Comparison of ENCODE assay signal across 21 cellular contexts in genomic region chr11:2575611-2576051, GRCh38.
DNase-seq lines count a peak whose midpoint lies in the region; ATAC-seq lines count a peak whose summit lies in the region.
"Had no signal": no experiment of that assay in that cellular context is flagged by ENCODE, and none has a peak within 500 bp of the region (broad histone marks: within the 10 kb centered on the region; RNA-seq: fewer than 3 reads in every experiment).

No MANE protein-coding gene starts in this region.

- peaks cover 2 to 6% of the 10 kb centered on the region in 2 donors for H3K9me3 ChIP-seq in neuronal stem cell (replicated peaks in 1 of 2; ENCODE audit: control insufficient read depth in 2 of 2, insufficient read depth in 1 of 2, low read depth in 1 of 2, low read length in 2 of 2)
- no peaks in the 10 kb centered on the region for H3K9me3 ChIP-seq in aorta (ENCODE audit: control insufficient read depth, low read length)
- H3K9me3 ChIP-seq: neutrophil, testis had no signal

- peak overlapping the region; percentile 18 for H2AK5ac ChIP-seq in neuronal stem cell (ENCODE audit: low read depth, low read length)

- peak overlapping the region; percentile 38 for H2BK15ac ChIP-seq in neuronal stem cell (ENCODE audit: low read length)

- no peak overlapping the region for H3K4me2 ChIP-seq in neuronal stem cell (ENCODE audit: insufficient read depth, low read length, poor library complexity, severe bottlenecking)

- CTCF ChIA-PET in activated naive CD4-positive, alpha-beta T cell treated with anti-CD3 and anti-CD28 coated beads, Interleukin-2, amount 10 ng/mL, durations not matched to agents 7 days and 5 days (lab: Charles Lee): no interaction called here

- H2BK12ac ChIP-seq in neuronal stem cell (ENCODE audit: low read length): peak overlapping the region; percentile 65

- no peaks in the 10 kb centered on the region for H3K4me1 Mint-ChIP-seq in activated naive CD4-positive, alpha-beta T cell treated with anti-CD3 and anti-CD28 coated beads, Interleukin-2, amount 10 ng/mL, durations not matched to agents 7 days and 5 days
- H3K4me1 Mint-ChIP-seq: activated naive CD4-positive, alpha-beta T cell treated with anti-CD3 and anti-CD28 coated beads, Interleukin-2, amount 50 U/mL, for 24 hours had no signal

- H3K4me3 Mint-ChIP-seq in activated naive CD4-positive, alpha-beta T cell treated with anti-CD3 and anti-CD28 coated beads, Interleukin-2, amount 10 ng/mL, durations not matched to agents 7 days and 5 days: no peak overlapping the region
- H3K4me3 Mint-ChIP-seq: activated naive CD4-positive, alpha-beta T cell treated with anti-CD3 and anti-CD28 coated beads, Interleukin-2, amount 50 U/mL, for 24 hours; brain had no signal

- no peaks in the 10 kb centered on the region for H3K27me3 Mint-ChIP-seq in activated naive CD4-positive, alpha-beta T cell treated with anti-CD3 and anti-CD28 coated beads, Interleukin-2, amount 10 ng/mL, durations not matched to agents 7 days and 5 days
- H3K27me3 Mint-ChIP-seq: activated naive CD4-positive, alpha-beta T cell treated with anti-CD3 and anti-CD28 coated beads, Interleukin-2, amount 50 U/mL, for 24 hours; brain had no signal

- no peak overlapping the region for H3K23ac ChIP-seq in neuronal stem cell (ENCODE audit: low read depth, low read length, poor library complexity)

- H2AFZ ChIP-seq in neuronal stem cell (ENCODE audit: low read length): no peak overlapping the region

- H3K18ac ChIP-seq in neuronal stem cell (ENCODE audit: low read length): peak overlapping the region; percentile 90

- H2BK120ac ChIP-seq in neuronal stem cell (ENCODE audit: low read depth, low read length): no peak overlapping the region

- intact Hi-C loops in left ventricle myocardium superior (cut with micrococcal nuclease) (no loop called here), aorta (cut with DNase I) (no loop called here)

- no peaks in the 10 kb centered on the region for H3K36me3 Mint-ChIP-seq in activated naive CD4-positive, alpha-beta T cell treated with anti-CD3 and anti-CD28 coated beads, Interleukin-2, amount 10 ng/mL, durations not matched to agents 7 days and 5 days
- H3K36me3 Mint-ChIP-seq: activated naive CD4-positive, alpha-beta T cell treated with anti-CD3 and anti-CD28 coated beads, Interleukin-2, amount 50 U/mL, for 24 hours; brain had no signal

- ATAC-seq in left ventricle myocardium superior (no peak), aorta (ENCODE audit: low FRiP score) (no peak), GM19035 (IDR thresholded peaks at IDR 0.05; ENCODE audit: unreplicated experiment) (no peak), HG03378 (IDR thresholded peaks at IDR 0.05; ENCODE audit: unreplicated experiment) (no peak)
- ATAC-seq: esophagus mucosa had no signal

- H3K27me3 ChIP-seq in neuronal stem cell (ENCODE audit: control insufficient read depth in 3 of 3, insufficient read depth in 3 of 3, low read depth in 1 of 3, low read length in 3 of 3) (peaks cover 0 to 5% (median 0%) of the 10 kb centered on the region in 3 experiments), aorta (ENCODE audit: control insufficient read depth in 1 of 2, insufficient read depth in 2 of 2, low read length in 1 of 2) (no peaks in the 10 kb centered on the region)
- H3K27me3 ChIP-seq: BLaER1 treated with 17β-estradiol and CSF1 and Interleukin-3, amounts not matched to agents 10 nM and 100 nM; neutrophil; testis had no signal

- H3K36me3 ChIP-seq in neuronal stem cell (replicated peaks in 1 of 2; ENCODE audit: control insufficient read depth in 2 of 2, insufficient read depth in 2 of 2, low read length in 2 of 2): no peaks in the 10 kb centered on the region
- H3K36me3 ChIP-seq in aorta (ENCODE audit: control insufficient read depth in 1 of 2, insufficient read depth in 2 of 2, low read length in 1 of 2): no peaks in the 10 kb centered on the region

- no peaks in the 10 kb centered on the region for H3K9me3 Mint-ChIP-seq in activated naive CD4-positive, alpha-beta T cell treated with anti-CD3 and anti-CD28 coated beads, Interleukin-2, amount 10 ng/mL, durations not matched to agents 7 days and 5 days
- H3K9me3 Mint-ChIP-seq: activated naive CD4-positive, alpha-beta T cell treated with anti-CD3 and anti-CD28 coated beads, Interleukin-2, amount 50 U/mL, for 24 hours had no signal

- no peaks in the 10 kb centered on the region for H3K79me1 ChIP-seq in neuronal stem cell (ENCODE audit: low read depth, low read length)

- H4K91ac ChIP-seq in neuronal stem cell (ENCODE audit: low read depth, low read length, poor library complexity): no peak overlapping the region

- peak overlapping the region; percentile 67 for H3K9ac ChIP-seq in neuronal stem cell (ENCODE audit: low read depth, low read length, poor library complexity)

- H3K14ac ChIP-seq in neuronal stem cell (ENCODE audit: low read length): peak overlapping the region; percentile 91

- peaks cover 0 to 9% of the 10 kb centered on the region in 2 donors for H3K4me1 ChIP-seq in neuronal stem cell (ENCODE audit: control insufficient read depth in 2 of 2, insufficient read depth in 1 of 2, low read depth in 1 of 2, low read length in 2 of 2)
- H3K4me1 ChIP-seq in aorta (ENCODE audit: control insufficient read depth in 1 of 2, insufficient read depth in 2 of 2, low read length in 2 of 2): no peaks in the 10 kb centered on the region
- H3K4me1 ChIP-seq: testis had no signal

- H4K8ac ChIP-seq in neuronal stem cell (ENCODE audit: low read depth, low read length): peak overlapping the region; percentile 95

- no peak overlapping the region for H3K27ac Mint-ChIP-seq in activated naive CD4-positive, alpha-beta T cell treated with anti-CD3 and anti-CD28 coated beads, Interleukin-2, amount 10 ng/mL, durations not matched to agents 7 days and 5 days
- H3K27ac Mint-ChIP-seq: activated naive CD4-positive, alpha-beta T cell treated with anti-CD3 and anti-CD28 coated beads, Interleukin-2, amount 50 U/mL, for 24 hours; brain had no signal

- no peak overlapping the region for H3K4ac ChIP-seq in neuronal stem cell (ENCODE audit: low read length)

- DNase-seq in activated naive CD4-positive, alpha-beta T cell treated with anti-CD3 and anti-CD28 coated beads, Interleukin-2, amount 10 ng/mL, durations not matched to agents 7 days and 5 days: peak; percentile 17
- no peak for DNase-seq in activated naive CD4-positive, alpha-beta T cell (lab: John Stamatoyannopoulos, UW)
- DNase-seq in left ventricle myocardium superior (peak; percentile 7), neuronal stem cell (ENCODE audit: low spot score) (no peak), aorta (peak; percentile 29 to 62), NCI-H187 treated with DMSO at 0.1 percent for 48 hours (lab: John Stamatoyannopoulos, UW) (no peak)
- DNase-seq: activated CD4-positive, alpha-beta T cell treated with anti-CD3 and anti-CD28 coated beads for 48 hours; activated CD8-positive, alpha-beta memory T cell treated with anti-CD3 and anti-CD28 coated beads, Interleukin-2, amount 50 U/mL, for 4 hours; mesendoderm; NCI-H2081; NCI-H524; stimulated activated CD4-positive, alpha-beta T cell treated with anti-CD3 and anti-CD28 coated beads, Interleukin-2, amount 100 ng/mL, for 48 hours; testis had no signal

- H3K4me3 ChIP-seq in neuronal stem cell (ENCODE audit: low read length in 2 of 2) (no peak overlapping the region), aorta (ENCODE audit: low read length in 2 of 2) (no peak overlapping the region)
- H3K4me3 ChIP-seq: BLaER1 treated with 17β-estradiol and CSF1 and Interleukin-3, amounts not matched to agents 10 nM and 100 nM; SK-N-MC; testis had no signal

- no peak overlapping the region for H3K27ac ChIP-seq in neuronal stem cell (replicated peaks; ENCODE audit: low read length)
- H3K27ac ChIP-seq in aorta (ENCODE audit: low read depth in 1 of 2, low read length in 2 of 2): no peak overlapping the region
- H3K27ac ChIP-seq: neutrophil, SK-N-MC, testis had no signal

- no CpG with 5 or more reads among the region's 17 CpGs for WGBS in neuronal stem cell (ENCODE audit: extremely low coverage in 2 of 2, insufficient read length in 2 of 2, insufficient replicate concordance in 1 of 2), 2 donors
- 95% methylated on average over 17 of the region's 17 CpGs for WGBS in aorta, 2 donors

- H2BK5ac ChIP-seq in neuronal stem cell (ENCODE audit: low read length): no peak overlapping the region

Comparison
In these comparisons a context has a peak if more than half of its experiments do, and no peak if none do; other contexts are left out.
1. DNase-seq: peak in activated naive CD4-positive, alpha-beta T cell treated with anti-CD3 and anti-CD28 coated beads, Interleukin-2, amount 10 ng/mL, durations not matched to agents 7 days and 5 days (single experiment), left ventricle myocardium superior (single experiment) and aorta (2 of 2); none in activated naive CD4-positive, alpha-beta T cell (0 of 4), neuronal stem cell (single experiment) and NCI-H187 treated with DMSO at 0.1 percent for 48 hours (single experiment).